21 cellular contexts compared by ENCODE assay signal in the genomic region with DNA sequence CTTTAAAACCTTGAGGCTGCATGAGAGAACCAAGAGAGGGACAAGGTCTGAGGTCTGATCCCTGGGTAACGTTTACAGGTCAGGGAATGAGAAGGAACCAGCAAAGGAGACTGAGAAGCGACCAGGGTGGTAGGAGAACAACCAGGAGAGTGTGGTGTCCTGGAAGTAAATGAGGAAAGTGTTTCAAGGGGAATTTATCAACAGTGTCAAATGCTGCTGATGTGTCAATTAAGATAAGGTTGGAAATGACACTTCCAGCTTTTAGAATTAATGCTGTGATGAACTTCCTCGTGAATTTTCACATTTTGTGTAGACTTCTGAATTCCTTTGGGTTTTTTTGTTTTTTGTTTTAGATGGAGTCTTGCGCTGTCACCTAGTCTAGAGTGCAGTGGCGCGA.
DNase-seq lines count a peak whose midpoint lies in the region; ATAC-seq and TF ChIP-seq lines count a peak whose summit lies in the region.
"Had no signal": no experiment of that assay in that cellular context is flagged by ENCODE, and none has a peak within 500 bp of the region (broad histone marks: within the 10 kb centered on the region; RNA-seq: fewer than 3 reads in every experiment).

No MANE protein-coding gene starts in this region.

- peaks cover 33% of the 10 kb centered on the region for H3K4me1 Mint-ChIP-seq in CD14-positive monocyte
- peaks cover 42% of the 10 kb centered on the region for H3K4me1 Mint-ChIP-seq in activated B cell treated with CpG ODN at 0.5 μM for 24 hours
- peaks cover 23 to 35% of the 10 kb centered on the region in 2 donors for H3K4me1 Mint-ChIP-seq in natural killer cell treated with Interleukin-12 subunit alpha and Interleukin-12 subunit beta and Interleukin-15 and Interleukin-18, amount 100 ng/mL, for 72 hours (ENCODE audit: low read depth in 2 of 2)

- H3K27me3 Mint-ChIP-seq in CD14-positive monocyte (ENCODE audit: low read depth in 3 of 3) (peaks cover 0 to 5% (median 2%) of the 10 kb centered on the region in 3 donors), activated B cell treated with CpG ODN at 0.5 μM for 24 hours (no peaks in the 10 kb centered on the region)
- peaks cover 6 to 11% of the 10 kb centered on the region in 2 donors for H3K27me3 Mint-ChIP-seq in natural killer cell treated with Interleukin-12 subunit alpha and Interleukin-12 subunit beta and Interleukin-15 and Interleukin-18, amount 100 ng/mL, for 72 hours

- TF ChIP-seq CTCF in CD14-positive monocyte (IDR thresholded peaks at IDR 0.05) (no peak), activated B cell treated with CpG ODN at 0.5 μM for 24 hours (IDR thresholded peaks at IDR 0.05) (no peak), tibial artery (IDR thresholded peaks at IDR 0.05) (no peak)

- H3K4me3 Mint-ChIP-seq in CD14-positive monocyte (no peak overlapping the region), activated B cell treated with CpG ODN at 0.5 μM for 24 hours (peak overlapping the region; percentile 2)
- H3K4me3 Mint-ChIP-seq in natural killer cell treated with Interleukin-12 subunit alpha and Interleukin-12 subunit beta and Interleukin-15 and Interleukin-18, amount 100 ng/mL, for 72 hours: peak overlapping the region; percentile 97

- in situ Hi-C loops in GM23248 (cut with MboI): no loop called here

- H3K27ac Mint-ChIP-seq in CD14-positive monocyte (peak overlapping the region in 4 of 7 donors; percentile 8 to 88 (median 22)), activated B cell treated with CpG ODN at 0.5 μM for 24 hours (no peak overlapping the region)
- H3K27ac Mint-ChIP-seq in natural killer cell treated with Interleukin-12 subunit alpha and Interleukin-12 subunit beta and Interleukin-15 and Interleukin-18, amount 100 ng/mL, for 72 hours: peak overlapping the region; percentile 65 to 78

- DNase-seq in CD14-positive monocyte (ENCODE audit: low spot score): no peak
- no peak for DNase-seq in GM23248
- DNase-seq in activated B cell treated with CpG ODN at 0.5 μM for 24 hours: no peak
- DNase-seq in natural killer cell treated with Interleukin-12 subunit alpha and Interleukin-12 subunit beta and Interleukin-15 and Interleukin-18, amount 100 ng/mL, for 72 hours (ENCODE audit: low spot score): no peak
- DNase-seq in stimulated activated CD4-positive, alpha-beta T cell treated with anti-CD3 and anti-CD28 coated beads, Interleukin-2, amount 100 ng/mL, for 24 hours: no peak
- DNase-seq in tibial artery: no peak
- DNase-seq: activated naive CD4-positive, alpha-beta T cell treated with Interleukin-2 at 50 U/mL for 16 hours; foreskin fibroblast; GDM1; kidney glomerular epithelial cell; midbrain; NCI-H1417 treated with DMSO at 0.1 percent for 48 hours; NCI-H524 treated with DMSO at 0.1 percent for 48 hours; OCI-M1; ovary; stimulated activated CD4-positive, alpha-beta T cell treated with anti-CD3 and anti-CD28 coated beads, Interleukin-1b, Interleukin-23, amount 100 ng/mL, for 48 hours had no signal

- no peak overlapping the region for H3K4me2 ChIP-seq in GM23248 (ENCODE audit: unreplicated experiment)

- peaks cover 15% of the 10 kb centered on the region for H4K20me1 ChIP-seq in GM23248 (ENCODE audit: insufficient read depth)

- H3K9me3 Mint-ChIP-seq in CD14-positive monocyte (peaks cover 0 to 2% (median 0%) of the 10 kb centered on the region in 7 donors), activated B cell treated with CpG ODN at 0.5 μM for 24 hours (no peaks in the 10 kb centered on the region)
- H3K9me3 Mint-ChIP-seq in natural killer cell treated with Interleukin-12 subunit alpha and Interleukin-12 subunit beta and Interleukin-15 and Interleukin-18, amount 100 ng/mL, for 72 hours: no peaks in the 10 kb centered on the region
- H3K9me3 Mint-ChIP-seq: activated CD4-positive, alpha-beta T cell treated with anti-CD3 and anti-CD28 coated beads, Interleukin-2, amount 10 ng/mL, durations not matched to agents 24 days and 14 days had no signal

- ATAC-seq in activated B cell treated with CpG ODN at 0.5 μM for 24 hours (ENCODE audit: low read depth) (no peak), HG02759 (IDR thresholded peaks at IDR 0.05; ENCODE audit: unreplicated experiment) (no peak), HG03159 (IDR thresholded peaks at IDR 0.05; ENCODE audit: unreplicated experiment) (no peak)
- ATAC-seq in natural killer cell treated with Interleukin-12 subunit alpha and Interleukin-12 subunit beta and Interleukin-15 and Interleukin-18, amount 100 ng/mL, for 72 hours: no peak

- no peak overlapping the region for H3K4me3 ChIP-seq in GM23248
- H3K4me3 ChIP-seq in tibial artery: no peak overlapping the region
- H3K4me3 ChIP-seq: coronary artery had no signal

- H2AFZ ChIP-seq in GM23248: 0 out of 2 replicates have a peak overlapping the region, but pooled peaks have one; percentile 23

- POLR2A ChIA-PET in activated B cell treated with CpG ODN at 0.5 μM for 24 hours (lab: Charles Lee): interaction anchor here (0.7 to 2.1 kb wide), 4 partner anchors 11 to 98 kb away, joined by 3 to 11 read pairs (median 4); partner anchors contain the start of gene SCAND1

- CTCF ChIA-PET in activated B cell treated with CpG ODN at 0.5 μM for 24 hours (lab: Charles Lee): no interaction called here

- H3K36me3 Mint-ChIP-seq in CD14-positive monocyte (peaks cover 4 to 10% of the 10 kb centered on the region in 2 donors), activated B cell treated with CpG ODN at 0.5 μM for 24 hours (ENCODE audit: low read depth) (peaks cover 20% of the 10 kb centered on the region)
- peaks cover 22% of the 10 kb centered on the region for H3K36me3 Mint-ChIP-seq in natural killer cell treated with Interleukin-12 subunit alpha and Interleukin-12 subunit beta and Interleukin-15 and Interleukin-18, amount 100 ng/mL, for 72 hours

- H3K9ac ChIP-seq in GM23248: no peak overlapping the region

- peaks cover 37% of the 10 kb centered on the region for H3K79me2 ChIP-seq in GM23248 (ENCODE audit: insufficient read depth)

- WGBS in GM23248 (ENCODE audit: low coverage in 1 of 2, low lambda C conversion rate in 2 of 2, missing lambda C conversion rate in 2 of 2), 2 experiments: 87 to 91% methylated on average over 6 of the region's 6 CpGs

- no peaks in the 10 kb centered on the region for H3K9me2 ChIP-seq in GM23248 (ENCODE audit: insufficient read depth)

- no peaks in the 10 kb centered on the region for H3K9me3 ChIP-seq in GM23248 (ENCODE audit: low read depth)
- H3K9me3 ChIP-seq in tibial artery: no peaks in the 10 kb centered on the region
- H3K9me3 ChIP-seq: ovary, SJCRH30 had no signal

- intact Hi-C loops in CD14-positive monocyte (cut with micrococcal nuclease): no loop called here
- intact Hi-C loops in activated B cell treated with CpG ODN at 0.5 μM for 24 hours (cut with micrococcal nuclease): loop anchor here (5.0 kb wide), 2 partner anchors 40 to 60 kb away; no protein-coding TSS in a partner anchor
- intact Hi-C loops in tibial artery (cut with DNase I; ENCODE audit: low total_unique reads): no loop called here

- H3F3A ChIP-seq in GM23248 (ENCODE audit: insufficient read depth): peaks cover 10% of the 10 kb centered on the region; the same call in 1 of the 2 replicates

- H3K36me3 ChIP-seq in GM23248 (ENCODE audit: low read depth) (peaks cover 9% of the 10 kb centered on the region; the same call in 1 of the 2 replicates), tibial artery (peaks cover 0 to 4% (median under 1%) of the 10 kb centered on the region in 3 donors)
- H3K36me3 ChIP-seq: ovary had no signal

- no peak overlapping the region for H3K27ac ChIP-seq in GM23248
- H3K27ac ChIP-seq in tibial artery: no peak overlapping the region
- H3K27ac ChIP-seq: coronary artery, ovary, SJCRH30 had no signal

- H3K4me1 ChIP-seq in GM23248 (ENCODE audit: insufficient read depth) (peaks cover 15% of the 10 kb centered on the region), tibial artery (peaks cover 0 to 24% (median 4%) of the 10 kb centered on the region in 4 donors)

- no peaks in the 10 kb centered on the region for H3K27me3 ChIP-seq in GM23248 (replicated peaks; ENCODE audit: insufficient read depth)
- H3K27me3 ChIP-seq in tibial artery: no peaks in the 10 kb centered on the region
- H3K27me3 ChIP-seq: ovary, SJCRH30 had no signal

Comparison
In these comparisons a context has a peak if more than half of its experiments do, and no peak if none do; other contexts are left out.
1. H3K4me3 Mint-ChIP-seq: peak in activated B cell treated with CpG ODN at 0.5 μM for 24 hours (single experiment) and natural killer cell treated with Interleukin-12 subunit alpha and Interleukin-12 subunit beta and Interleukin-15 and Interleukin-18, amount 100 ng/mL, for 72 hours (single experiment); none in CD14-positive monocyte (0 of 2).